Comparison of ENCODE assay signal across 8 cellular contexts in the genomic region with DNA sequence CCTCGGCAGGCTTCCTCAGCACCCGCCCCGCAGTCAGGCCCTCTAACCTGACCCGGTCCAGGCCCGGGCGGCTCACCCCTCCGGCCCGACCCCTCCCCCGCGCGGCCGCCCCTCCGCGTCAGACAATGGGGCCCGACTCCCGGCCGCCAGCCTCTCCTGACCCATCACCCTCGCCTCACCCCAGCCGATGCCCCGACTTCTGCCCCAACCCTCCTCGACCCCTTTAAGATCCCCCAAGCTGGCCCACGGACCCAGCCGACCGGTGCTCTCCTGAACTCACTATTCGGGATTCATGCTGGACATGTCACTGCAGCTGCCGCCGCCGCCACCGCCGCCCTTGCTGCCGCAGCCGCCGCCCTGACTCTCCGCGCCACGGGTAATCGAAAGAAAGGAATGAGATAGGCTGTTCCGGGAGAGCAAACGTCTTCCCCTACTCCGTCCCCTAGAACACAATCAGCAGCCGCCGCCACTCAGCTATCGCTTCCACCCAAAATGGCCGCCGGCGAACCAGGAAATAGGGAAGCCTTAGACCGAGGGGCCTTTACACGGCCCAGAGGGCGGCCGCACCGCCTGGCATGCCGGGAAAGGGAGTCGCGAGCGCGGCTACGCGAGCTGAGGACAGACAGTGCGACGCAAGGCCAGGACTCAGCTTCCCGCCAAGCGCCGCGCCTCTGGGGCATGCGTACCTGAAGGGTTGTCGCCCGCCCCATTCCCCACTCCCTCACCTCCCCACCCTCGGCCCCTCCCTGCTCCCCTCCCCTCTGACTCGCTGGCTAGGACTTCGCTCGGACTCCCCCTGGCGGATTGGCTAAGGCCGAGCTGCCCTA. TPM values are rescaled to one million over a fixed set of nuclear protein-coding genes. Genes with fewer than 3 reads are reported as not detected.
DNase-seq lines count a peak whose midpoint lies in the region; ATAC-seq and TF ChIP-seq lines count a peak whose summit lies in the region.

Gene RAB1A (minus strand): TSS at position 494 of the 827 bp plus-strand sequence. CDS start 191 bp downstream, at position 303.

- no peaks in the 10 kb centered on the region for H3K9me3 ChIP-seq in testis

- peak within 1 kb of the TSS; percentile 98 to 99 for H3K27ac Mint-ChIP-seq in activated naive CD4-positive, alpha-beta T cell treated with anti-CD3 and anti-CD28 coated beads, Interleukin-2, amount 50 U/mL, for 72 hours

- H3K36me3 ChIP-seq in testis (ENCODE audit: low read depth, missing control alignments), result no peaks in the 10 kb centered on the region

- peaks cover 13 to 19% of the 10 kb centered on the region in 2 donors for H3K36me3 Mint-ChIP-seq in activated naive CD4-positive, alpha-beta T cell treated with anti-CD3 and anti-CD28 coated beads, Interleukin-2, amount 50 U/mL, for 72 hours

- WGBS in testis, 2 donors, result 0 to 1% methylated on average over 30 to 70 of the region's 73 CpGs

- intact Hi-C loops in testis (cut with DNase I; ENCODE audit: low total_unique reads), result no loop called here

- peaks cover 43% of the 10 kb centered on the region for H3K4me1 ChIP-seq in testis

- H3K4me3 ChIP-seq in GM12864 (ENCODE audit: low read depth, low read length) (peak within 1 kb of the TSS; percentile 89), testis (peak within 1 kb of the TSS; percentile 85 to 97)

- DNase-seq in GM12864 (ENCODE audit: low read depth), result peak; percentile 98
- DNase-seq in NCI-H1092 treated with DMSO at 0.1 percent for 48 hours (lab: John Stamatoyannopoulos, UW), result peak; percentile 96
- peak; percentile 97 for DNase-seq in SKM-1 (lab: John Stamatoyannopoulos, UW; ENCODE audit: unreplicated experiment)
- peak; percentile 96 to 98 for DNase-seq in activated naive CD4-positive, alpha-beta T cell treated with anti-CD3 and anti-CD28 coated beads, Interleukin-2, amount 50 U/mL, for 72 hours (ENCODE audit: low spot score in 2 of 2)
- DNase-seq in glomerular endothelial cell (ENCODE audit: extremely low read depth, low read depth, low spot score), result peak; percentile 91
- DNase-seq in omental fat pad (ENCODE audit: low spot score), result peak; percentile 91
- DNase-seq in testis, result peak; percentile 99

- peak; percentile 80 for TF ChIP-seq POLR2A in testis (IDR thresholded peaks at IDR 0.05)

- H3K9me3 Mint-ChIP-seq in activated naive CD4-positive, alpha-beta T cell treated with anti-CD3 and anti-CD28 coated beads, Interleukin-2, amount 50 U/mL, for 72 hours, result no peaks in the 10 kb centered on the region

- ATAC-seq in HG02623 (IDR thresholded peaks at IDR 0.05; ENCODE audit: unreplicated experiment) (peak; percentile 97), omental fat pad (ENCODE audit: low FRiP score) (peak; percentile 95)
- peak; percentile 88 to 95 for ATAC-seq in activated naive CD4-positive, alpha-beta T cell treated with anti-CD3 and anti-CD28 coated beads, Interleukin-2, amount 50 U/mL, for 72 hours

- H3K27ac ChIP-seq in testis, result peak within 1 kb of the TSS; percentile 95 to 99

- TF ChIP-seq CTCF in GM12864 (IDR thresholded peaks at IDR 0.05; ENCODE audit: low read depth, low read length, missing control alignments), result peak; percentile 25
- no peak for TF ChIP-seq CTCF in omental fat pad (IDR thresholded peaks at IDR 0.05)
- TF ChIP-seq CTCF in testis (IDR thresholded peaks at IDR 0.05), result peak; percentile 34 to 62 (median 34)

- H3K27me3 ChIP-seq in testis, result no peaks in the 10 kb centered on the region

RNA-seq across cellular contexts. Expression of gene RAB1A, which starts in this region (rescaled TPM):
- 10 to 100 TPM; 66.8 to 72.3 TPM for total RNA-seq in activated naive CD4-positive, alpha-beta T cell treated with anti-CD3 and anti-CD28 coated beads, Interleukin-2, amount 50 U/mL, for 72 hours
- total RNA-seq in glomerular endothelial cell (126 and 143 TPM in 2 replicates), omental fat pad (100 to 1,000 TPM; 100 to 177 (median 113) TPM), testis (100 to 1,000 TPM in 1 of 2 donors, 10 to 100 TPM in 1; 82.0 to 113 TPM)
- 154 TPM for polyA plus RNA-seq in testis (ENCODE audit: insufficient read depth, low read depth, low replicate concordance)

Comparison
In these comparisons a context has a peak if more than half of its experiments do, and no peak if none do; other contexts are left out.
1. Peak in every context shown above with its lines: DNase-seq, ATAC-seq, H3K4me3 ChIP-seq and H3K27ac ChIP-seq.
2. CTCF ChIP-seq: peak in GM12864 (single experiment) and testis (3 of 3); none in omental fat pad (0 of 3).